ENCODE assay signal across 10 cellular contexts in the genomic region with DNA sequence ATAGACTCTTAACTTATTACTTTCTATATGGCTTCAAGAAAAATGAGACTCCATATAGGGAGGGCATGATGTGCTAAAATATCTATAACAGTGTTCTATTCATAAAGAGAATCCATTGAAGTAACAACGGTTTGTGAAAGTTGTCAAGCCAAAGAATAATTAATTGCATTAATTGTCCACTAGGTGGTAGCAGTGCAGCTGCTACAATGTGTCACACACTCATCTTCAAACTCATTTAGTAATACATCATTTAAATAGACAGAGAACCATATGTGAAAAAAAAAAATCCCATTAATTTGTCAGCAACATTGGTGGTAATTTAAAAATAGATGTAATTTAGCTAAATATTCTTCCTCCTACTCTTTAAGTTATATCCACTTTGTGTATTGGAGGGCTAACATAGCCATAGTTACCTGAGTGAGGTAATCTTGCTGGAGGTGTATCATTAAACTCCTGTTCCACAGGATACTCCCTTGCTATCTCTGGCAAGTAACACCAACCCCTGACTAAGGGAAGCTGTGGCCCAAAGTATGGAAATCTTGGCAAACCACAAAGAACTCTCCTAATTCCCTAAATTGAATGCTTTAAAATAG. TPM values are rescaled to one million over a fixed set of nuclear protein-coding genes. Genes with fewer than 3 reads are reported as not detected.
A peak's percentile ranks its signal among the peaks of the same experiment; 100 is the strongest.
DNase-seq lines count a peak whose midpoint lies in the region; ATAC-seq and TF ChIP-seq lines count a peak whose summit lies in the region.
"Had no signal": no experiment of that assay in that cellular context is flagged by ENCODE, and none has a peak within 500 bp of the region (broad histone marks: within the 10 kb centered on the region; RNA-seq: fewer than 3 reads in every experiment).

No MANE protein-coding gene starts in this region.

- no peak overlapping the region for H3K4me3 ChIP-seq in cardiac muscle cell
- no peak overlapping the region for H3K4me3 ChIP-seq in psoas muscle

- no peak for ATAC-seq in Right ventricle myocardium inferior
- peak; percentile 67; the same call in 2 of the 3 replicates for ATAC-seq in SK-N-SH treated with all-trans-retinoic acid at 6 μM for 48 hours
- peak in 3 of 4 donors; percentile 73 to 91 (median 81) for ATAC-seq in psoas muscle

- H3K9me3 ChIP-seq in cardiac muscle cell (ENCODE audit: low read depth) (no peaks in the 10 kb centered on the region), psoas muscle (no peaks in the 10 kb centered on the region)

- H3K27ac ChIP-seq in cardiac muscle cell (no peak overlapping the region), psoas muscle (no peak overlapping the region)
- H3K27ac ChIP-seq: epithelial cell of prostate had no signal

- H3K27me3 ChIP-seq in cardiac muscle cell (peaks cover 66% of the 10 kb centered on the region), psoas muscle (ENCODE audit: insufficient read depth in 3 of 3, low read length in 2 of 3) (no peaks in the 10 kb centered on the region)

- intact Hi-C loops in Right ventricle myocardium inferior (cut with DNase I), result loop anchor here (2.0 kb wide), 1 partner anchor 81 kb away; no protein-coding TSS in a partner anchor
- intact Hi-C loops in psoas muscle (cut with DNase I), result loop anchor here (2.0 to 10.0 kb wide), 4 partner anchors 81 to 413 kb away; no protein-coding TSS in a partner anchor

- DNase-seq in cardiac muscle cell (ENCODE audit: low read depth in 1 of 2, low spot score in 1 of 2), result peak; percentile 42 to 70
- no peak for DNase-seq in Right ventricle myocardium inferior (ENCODE audit: missing footprints)
- peak; percentile 53 for DNase-seq in H4 (ENCODE audit: low spot score)
- peak; percentile 61 to 72 for DNase-seq in Kasumi-1 (lab: John Stamatoyannopoulos, UW)
- peak; percentile 72 for DNase-seq in fibroblast of the conjunctiva (ENCODE audit: low read depth)
- no peak for DNase-seq in psoas muscle
- DNase-seq in mesenteric fat pad (ENCODE audit: low spot score), result no peak

- peak; percentile 54 for TF ChIP-seq CTCF in cardiac muscle cell (IDR thresholded peaks at IDR 0.05; ENCODE audit: low read depth, low read length)
- peak; percentile 78 for TF ChIP-seq CTCF in psoas muscle (IDR thresholded peaks at IDR 0.05)

- H3K4me1 ChIP-seq in cardiac muscle cell (ENCODE audit: low read depth) (no peaks in the 10 kb centered on the region), psoas muscle (peaks cover 16% of the 10 kb centered on the region)

- WGBS in psoas muscle, 3 donors, result 0 to 3% (median 0%) methylated on average over 1 of the region's 1 CpG

- H3K36me3 ChIP-seq in cardiac muscle cell (no peaks in the 10 kb centered on the region), psoas muscle (ENCODE audit: insufficient read depth in 1 of 2, low read depth in 1 of 2) (no peaks in the 10 kb centered on the region)

TF ChIP-seq in SK-N-SH treated with all-trans-retinoic acid at 6 μM for 48 hours, 23 proteins besides CTCF, POLR2A, EP300 and RAD21:
- TF ChIP-seq ARNTL (CRISPR knock-in tag; IDR thresholded peaks at IDR 0.05; ENCODE audit: borderline replicate concordance, low read depth) (no peak), OSR1 (CRISPR knock-in tag; IDR thresholded peaks at IDR 0.05) (no peak), GLIS3 (CRISPR knock-in tag; IDR thresholded peaks at IDR 0.05) (no peak), ZFP3 (CRISPR knock-in tag; IDR thresholded peaks at IDR 0.05) (0 out of 2 replicates have a peak, but pooled peaks have one; percentile 37), ZFP30 (CRISPR knock-in tag; IDR thresholded peaks at IDR 0.05) (no peak), PPARA (CRISPR knock-in tag; IDR thresholded peaks at IDR 0.05; ENCODE audit: borderline replicate concordance) (no peak)
- TF ChIP-seq, protein P1, sequence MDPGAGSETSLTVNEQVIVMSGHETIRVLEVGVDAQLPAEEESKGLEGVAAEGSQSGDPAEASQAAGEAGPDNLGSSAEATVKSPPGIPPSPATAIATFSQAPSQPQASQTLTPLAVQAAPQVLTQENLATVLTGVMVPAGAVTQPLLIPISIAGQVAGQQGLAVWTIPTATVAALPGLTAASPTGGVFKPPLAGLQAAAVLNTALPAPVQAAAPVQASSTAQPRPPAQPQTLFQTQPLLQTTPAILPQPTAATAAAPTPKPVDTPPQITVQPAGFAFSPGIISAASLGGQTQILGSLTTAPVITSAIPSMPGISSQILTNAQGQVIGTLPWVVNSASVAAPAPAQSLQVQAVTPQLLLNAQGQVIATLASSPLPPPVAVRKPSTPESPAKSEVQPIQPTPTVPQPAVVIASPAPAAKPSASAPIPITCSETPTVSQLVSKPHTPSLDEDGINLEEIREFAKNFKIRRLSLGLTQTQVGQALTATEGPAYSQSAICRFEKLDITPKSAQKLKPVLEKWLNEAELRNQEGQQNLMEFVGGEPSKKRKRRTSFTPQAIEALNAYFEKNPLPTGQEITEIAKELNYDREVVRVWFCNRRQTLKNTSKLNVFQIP (CRISPR knock-in tag; IDR thresholded peaks at IDR 0.05; ENCODE audit: borderline replicate concordance, low read depth), result no peak
TF ChIP-seq in SK-N-SH treated with all-trans-retinoic acid at 6 μM for 48 hours: peak in this region for 1.

RNA-seq across cellular contexts. Expression of a gene that starts 3.7 kb away (rescaled TPM):
- total RNA-seq in cardiac muscle cell (not detected in 2 replicates), Right ventricle myocardium inferior (3.3 TPM), psoas muscle (1 to 10 TPM in 3 of 4 donors, under 1 TPM in 1; 0.74 to 3.8 (median 1.3) TPM), mesenteric fat pad (5.5 TPM)
- polyA plus RNA-seq in cardiac muscle cell (not detected in 2 replicates), psoas muscle (under 1 TPM; 0.34 to 0.68 (median 0.35) TPM)
- total RNA-seq in H4 (2014; rRNA removed; shearing (Covaris generic)), result not detected in 2 replicates
- total RNA-seq: temporal lobe had no signal

RNA-seq across cellular contexts. Expression of a gene that starts 33.8 kb away (rescaled TPM):
- total RNA-seq in cardiac muscle cell, result not detected in 2 replicates
- not detected in 2 replicates for polyA plus RNA-seq in cardiac muscle cell
- total RNA-seq in Right ventricle myocardium inferior, result not detected
- not detected in 2 replicates for total RNA-seq in H4 (2014; rRNA removed; shearing (Covaris generic))
- 1 to 10 TPM in 2 of 4 donors, under 1 TPM in 1, not detected in 1; 0.88 to 6.2 (median 2.3) TPM for total RNA-seq in psoas muscle
- 1 to 10 TPM in 2 of 3 donors, under 1 TPM in 1; 0.59 to 2.0 (median 1.3) TPM for polyA plus RNA-seq in psoas muscle
- total RNA-seq in mesenteric fat pad, result 5.6 TPM
- total RNA-seq: temporal lobe had no signal

Comparison
In these comparisons a context has a peak if more than half of its experiments do, and no peak if none do; other contexts are left out.
1. DNase-seq: peak in cardiac muscle cell (2 of 2), H4 (single experiment), Kasumi-1 (2 of 2) and fibroblast of the conjunctiva (single experiment); none in Right ventricle myocardium inferior (single experiment), psoas muscle (0 of 2) and mesenteric fat pad (single experiment).